1 cellular context compared by ENCODE assay signal in the genomic region with DNA sequence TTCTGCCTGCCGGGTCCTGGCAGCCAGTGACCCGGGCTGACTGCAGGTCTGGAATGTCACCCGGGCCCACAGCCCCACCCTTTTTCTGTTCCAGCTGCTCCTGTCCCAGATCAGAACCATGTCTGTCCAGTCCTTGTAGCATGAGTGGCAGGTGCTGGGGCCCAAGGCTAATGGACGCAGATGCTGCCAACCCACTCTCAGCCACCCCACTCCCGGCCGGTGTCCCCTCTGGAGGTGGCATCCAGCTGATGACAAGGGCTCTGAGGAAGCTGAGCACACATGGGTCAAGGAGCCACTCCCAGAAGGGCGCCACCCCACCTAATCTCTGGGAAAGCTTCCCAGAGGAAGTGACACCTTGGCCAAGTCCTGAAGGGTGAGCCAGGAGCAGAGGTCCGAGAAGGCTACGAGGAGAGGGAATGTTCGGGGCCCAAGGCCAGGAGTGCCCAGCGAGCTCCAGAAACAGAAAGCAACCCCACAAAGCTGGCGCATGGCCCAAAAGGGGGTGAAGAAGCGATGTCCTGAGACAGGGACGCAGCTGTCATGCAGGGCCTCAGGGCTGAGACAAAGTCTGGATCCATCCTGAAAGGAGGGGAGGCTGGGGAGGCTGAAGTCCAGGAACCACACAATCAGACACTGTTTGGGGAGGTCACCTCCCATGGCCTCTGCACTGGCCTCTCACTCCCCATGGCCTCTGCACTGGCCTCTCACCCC.
TF ChIP-seq lines count a peak whose summit lies in the region.

No MANE protein-coding gene starts in this region.

TF ChIP-seq in HepG2, 621 proteins besides CTCF, POLR2A, EP300 and RAD21 (continued from another document and continues in another):
- TF ChIP-seq, protein P1, sequence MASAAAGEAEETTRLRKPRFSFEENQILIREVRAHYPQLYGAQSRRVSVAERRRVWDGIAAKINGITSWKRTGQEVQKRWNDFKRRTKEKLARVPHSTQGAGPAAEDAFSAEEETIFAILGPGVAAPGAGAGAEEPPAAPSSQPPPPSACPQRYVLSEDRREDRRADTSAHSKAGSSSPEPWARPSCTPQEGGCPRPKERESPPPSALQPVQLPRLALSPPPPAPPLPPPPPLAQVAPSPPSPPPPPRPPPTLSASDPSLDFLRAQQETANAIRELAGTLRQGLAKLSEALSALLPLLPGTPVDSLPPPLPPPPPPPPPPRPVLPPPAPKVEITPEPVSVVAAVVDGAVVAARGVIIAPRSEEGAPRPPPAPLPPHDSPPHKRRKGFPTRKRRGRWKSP (CRISPR knock-in tag; IDR thresholded peaks at IDR 0.05): no peak
- TF ChIP-seq ZNF75D (CRISPR knock-in tag; IDR thresholded peaks at IDR 0.05; ENCODE audit: borderline replicate concordance) (no peak), ZBTB7A (CRISPR knock-in tag; IDR thresholded peaks at IDR 0.05) (no peak), GFI1 (CRISPR knock-in tag; IDR thresholded peaks at IDR 0.05; ENCODE audit: borderline replicate concordance) (no peak), ZNF446 (CRISPR knock-in tag; IDR thresholded peaks at IDR 0.05) (no peak), FOXK1 (CRISPR knock-in tag; IDR thresholded peaks at IDR 0.05; ENCODE audit: borderline replicate concordance, low read depth) (no peak), HMGA1 (CRISPR knock-in tag; conservative IDR thresholded peaks at IDR 0.05) (no peak), NKX3-1 (CRISPR knock-in tag; IDR thresholded peaks at IDR 0.05) (no peak), ZNF850 (CRISPR knock-in tag; conservative IDR thresholded peaks at IDR 0.05) (no peak), GTF2F1 (IDR thresholded peaks at IDR 0.05; ENCODE audit: low read length) (no peak), SOX6 (IDR thresholded peaks at IDR 0.05) (no peak), SOX6 (CRISPR knock-in tag; IDR thresholded peaks at IDR 0.05) (peak; percentile 67), ZNF562 (CRISPR knock-in tag; IDR thresholded peaks at IDR 0.05; ENCODE audit: borderline replicate concordance) (no peak), ZBTB20 (CRISPR knock-in tag; IDR thresholded peaks at IDR 0.05; ENCODE audit: borderline replicate concordance, low read depth) (no peak), GABPB1 (CRISPR knock-in tag; IDR thresholded peaks at IDR 0.05) (peak; percentile 17; the same call in 1 of the 2 replicates), ZNF235 (CRISPR knock-in tag; IDR thresholded peaks at IDR 0.05; ENCODE audit: borderline replicate concordance) (no peak), RARA (CRISPR knock-in tag; IDR thresholded peaks at IDR 0.05) (no peak), MTA1 (CRISPR knock-in tag; IDR thresholded peaks at IDR 0.05; ENCODE audit: borderline replicate concordance) (0 out of 2 replicates have a peak, but pooled peaks have one; percentile 42), ZNF816 (CRISPR knock-in tag; IDR thresholded peaks at IDR 0.05; ENCODE audit: borderline replicate concordance) (no peak), U2AF1 (optimal IDR thresholded peaks at IDR 0.05; ENCODE audit: low read depth, low read length) (no peak), IKZF1 (IDR thresholded peaks at IDR 0.05) (no peak), SMARCE1 (IDR thresholded peaks at IDR 0.05; ENCODE audit: borderline replicate concordance) (no peak), ZNF124 (CRISPR knock-in tag; IDR thresholded peaks at IDR 0.05) (no peak), NCOA1 (CRISPR knock-in tag; IDR thresholded peaks at IDR 0.05) (no peak), PCBP1 (IDR thresholded peaks at IDR 0.05; ENCODE audit: borderline replicate concordance, low read depth, low read length) (0 out of 2 replicates have a peak, but pooled peaks have one; percentile 37), ZMYM2 (CRISPR knock-in tag; IDR thresholded peaks at IDR 0.05) (peak; percentile 72; the same call in 1 of the 2 replicates), ATM (IDR thresholded peaks at IDR 0.05; ENCODE audit: borderline replicate concordance) (no peak), ZNF333 (CRISPR knock-in tag; IDR thresholded peaks at IDR 0.05; ENCODE audit: borderline replicate concordance) (no peak), SSRP1 (CRISPR knock-in tag; IDR thresholded peaks at IDR 0.05) (no peak), STAT5B (CRISPR knock-in tag; IDR thresholded peaks at IDR 0.05) (no peak)
- TF ChIP-seq, protein P2, sequence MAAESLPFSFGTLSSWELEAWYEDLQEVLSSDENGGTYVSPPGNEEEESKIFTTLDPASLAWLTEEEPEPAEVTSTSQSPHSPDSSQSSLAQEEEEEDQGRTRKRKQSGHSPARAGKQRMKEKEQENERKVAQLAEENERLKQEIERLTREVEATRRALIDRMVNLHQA (CRISPR knock-in tag; IDR thresholded peaks at IDR 0.05): no peak
- TF ChIP-seq, protein P3, sequence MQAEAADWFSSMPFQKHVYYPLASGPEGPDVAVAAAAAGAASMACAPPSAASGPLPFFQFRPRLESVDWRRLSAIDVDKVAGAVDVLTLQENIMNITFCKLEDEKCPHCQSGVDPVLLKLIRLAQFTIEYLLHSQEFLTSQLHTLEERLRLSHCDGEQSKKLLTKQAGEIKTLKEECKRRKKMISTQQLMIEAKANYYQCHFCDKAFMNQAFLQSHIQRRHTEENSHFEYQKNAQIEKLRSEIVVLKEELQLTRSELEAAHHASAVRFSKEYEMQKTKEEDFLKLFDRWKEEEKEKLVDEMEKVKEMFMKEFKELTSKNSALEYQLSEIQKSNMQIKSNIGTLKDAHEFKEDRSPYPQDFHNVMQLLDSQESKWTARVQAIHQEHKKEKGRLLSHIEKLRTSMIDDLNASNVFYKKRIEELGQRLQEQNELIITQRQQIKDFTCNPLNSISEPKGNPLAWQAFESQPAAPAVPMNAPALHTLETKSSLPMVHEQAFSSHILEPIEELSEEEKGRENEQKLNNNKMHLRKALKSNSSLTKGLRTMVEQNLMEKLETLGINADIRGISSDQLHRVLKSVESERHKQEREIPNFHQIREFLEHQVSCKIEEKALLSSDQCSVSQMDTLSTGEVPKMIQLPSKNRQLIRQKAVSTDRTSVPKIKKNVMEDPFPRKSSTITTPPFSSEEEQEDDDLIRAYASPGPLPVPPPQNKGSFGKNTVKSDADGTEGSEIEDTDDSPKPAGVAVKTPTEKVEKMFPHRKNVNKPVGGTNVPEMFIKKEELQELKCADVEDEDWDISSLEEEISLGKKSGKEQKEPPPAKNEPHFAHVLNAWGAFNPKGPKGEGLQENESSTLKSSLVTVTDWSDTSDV (CRISPR knock-in tag; IDR thresholded peaks at IDR 0.05): 0 out of 2 replicates have a peak, but pooled peaks have one; percentile 19
- TF ChIP-seq, protein P4, sequence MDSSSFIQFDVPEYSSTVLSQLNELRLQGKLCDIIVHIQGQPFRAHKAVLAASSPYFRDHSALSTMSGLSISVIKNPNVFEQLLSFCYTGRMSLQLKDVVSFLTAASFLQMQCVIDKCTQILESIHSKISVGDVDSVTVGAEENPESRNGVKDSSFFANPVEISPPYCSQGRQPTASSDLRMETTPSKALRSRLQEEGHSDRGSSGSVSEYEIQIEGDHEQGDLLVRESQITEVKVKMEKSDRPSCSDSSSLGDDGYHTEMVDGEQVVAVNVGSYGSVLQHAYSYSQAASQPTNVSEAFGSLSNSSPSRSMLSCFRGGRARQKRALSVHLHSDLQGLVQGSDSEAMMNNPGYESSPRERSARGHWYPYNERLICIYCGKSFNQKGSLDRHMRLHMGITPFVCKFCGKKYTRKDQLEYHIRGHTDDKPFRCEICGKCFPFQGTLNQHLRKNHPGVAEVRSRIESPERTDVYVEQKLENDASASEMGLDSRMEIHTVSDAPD (CRISPR knock-in tag; IDR thresholded peaks at IDR 0.05): no peak
- TF ChIP-seq, protein P5, sequence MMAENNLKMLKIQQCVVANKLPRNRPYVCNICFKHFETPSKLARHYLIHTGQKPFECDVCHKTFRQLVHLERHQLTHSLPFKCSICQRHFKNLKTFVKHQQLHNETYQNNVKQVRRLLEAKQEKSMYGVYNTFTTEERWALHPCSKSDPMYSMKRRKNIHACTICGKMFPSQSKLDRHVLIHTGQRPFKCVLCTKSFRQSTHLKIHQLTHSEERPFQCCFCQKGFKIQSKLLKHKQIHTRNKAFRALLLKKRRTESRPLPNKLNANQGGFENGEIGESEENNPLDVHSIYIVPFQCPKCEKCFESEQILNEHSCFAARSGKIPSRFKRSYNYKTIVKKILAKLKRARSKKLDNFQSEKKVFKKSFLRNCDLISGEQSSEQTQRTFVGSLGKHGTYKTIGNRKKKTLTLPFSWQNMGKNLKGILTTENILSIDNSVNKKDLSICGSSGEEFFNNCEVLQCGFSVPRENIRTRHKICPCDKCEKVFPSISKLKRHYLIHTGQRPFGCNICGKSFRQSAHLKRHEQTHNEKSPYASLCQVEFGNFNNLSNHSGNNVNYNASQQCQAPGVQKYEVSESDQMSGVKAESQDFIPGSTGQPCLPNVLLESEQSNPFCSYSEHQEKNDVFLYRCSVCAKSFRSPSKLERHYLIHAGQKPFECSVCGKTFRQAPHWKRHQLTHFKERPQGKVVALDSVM (CRISPR knock-in tag; IDR thresholded peaks at IDR 0.05): peak; percentile 100
- TF ChIP-seq, protein P6, sequence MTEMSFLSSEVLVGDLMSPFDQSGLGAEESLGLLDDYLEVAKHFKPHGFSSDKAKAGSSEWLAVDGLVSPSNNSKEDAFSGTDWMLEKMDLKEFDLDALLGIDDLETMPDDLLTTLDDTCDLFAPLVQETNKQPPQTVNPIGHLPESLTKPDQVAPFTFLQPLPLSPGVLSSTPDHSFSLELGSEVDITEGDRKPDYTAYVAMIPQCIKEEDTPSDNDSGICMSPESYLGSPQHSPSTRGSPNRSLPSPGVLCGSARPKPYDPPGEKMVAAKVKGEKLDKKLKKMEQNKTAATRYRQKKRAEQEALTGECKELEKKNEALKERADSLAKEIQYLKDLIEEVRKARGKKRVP (CRISPR knock-in tag; IDR thresholded peaks at IDR 0.05): no peak
- TF ChIP-seq, protein P7, sequence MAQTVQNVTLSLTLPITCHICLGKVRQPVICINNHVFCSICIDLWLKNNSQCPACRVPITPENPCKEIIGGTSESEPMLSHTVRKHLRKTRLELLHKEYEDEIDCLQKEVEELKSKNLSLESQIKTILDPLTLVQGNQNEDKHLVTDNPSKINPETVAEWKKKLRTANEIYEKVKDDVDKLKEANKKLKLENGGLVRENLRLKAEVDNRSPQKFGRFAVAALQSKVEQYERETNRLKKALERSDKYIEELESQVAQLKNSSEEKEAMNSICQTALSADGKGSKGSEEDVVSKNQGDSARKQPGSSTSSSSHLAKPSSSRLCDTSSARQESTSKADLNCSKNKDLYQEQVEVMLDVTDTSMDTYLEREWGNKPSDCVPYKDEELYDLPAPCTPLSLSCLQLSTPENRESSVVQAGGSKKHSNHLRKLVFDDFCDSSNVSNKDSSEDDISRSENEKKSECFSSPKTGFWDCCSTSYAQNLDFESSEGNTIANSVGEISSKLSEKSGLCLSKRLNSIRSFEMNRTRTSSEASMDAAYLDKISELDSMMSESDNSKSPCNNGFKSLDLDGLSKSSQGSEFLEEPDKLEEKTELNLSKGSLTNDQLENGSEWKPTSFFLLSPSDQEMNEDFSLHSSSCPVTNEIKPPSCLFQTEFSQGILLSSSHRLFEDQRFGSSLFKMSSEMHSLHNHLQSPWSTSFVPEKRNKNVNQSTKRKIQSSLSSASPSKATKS (CRISPR knock-in tag; IDR thresholded peaks at IDR 0.05): no peak
- TF ChIP-seq, protein P8, sequence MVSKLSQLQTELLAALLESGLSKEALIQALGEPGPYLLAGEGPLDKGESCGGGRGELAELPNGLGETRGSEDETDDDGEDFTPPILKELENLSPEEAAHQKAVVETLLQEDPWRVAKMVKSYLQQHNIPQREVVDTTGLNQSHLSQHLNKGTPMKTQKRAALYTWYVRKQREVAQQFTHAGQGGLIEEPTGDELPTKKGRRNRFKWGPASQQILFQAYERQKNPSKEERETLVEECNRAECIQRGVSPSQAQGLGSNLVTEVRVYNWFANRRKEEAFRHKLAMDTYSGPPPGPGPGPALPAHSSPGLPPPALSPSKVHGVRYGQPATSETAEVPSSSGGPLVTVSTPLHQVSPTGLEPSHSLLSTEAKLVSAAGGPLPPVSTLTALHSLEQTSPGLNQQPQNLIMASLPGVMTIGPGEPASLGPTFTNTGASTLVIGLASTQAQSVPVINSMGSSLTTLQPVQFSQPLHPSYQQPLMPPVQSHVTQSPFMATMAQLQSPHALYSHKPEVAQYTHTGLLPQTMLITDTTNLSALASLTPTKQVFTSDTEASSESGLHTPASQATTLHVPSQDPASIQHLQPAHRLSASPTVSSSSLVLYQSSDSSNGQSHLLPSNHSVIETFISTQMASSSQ (IDR thresholded peaks at IDR 0.05; ENCODE audit: low read depth): no peak
- TF ChIP-seq, protein P8 (CRISPR knock-in tag; IDR thresholded peaks at IDR 0.05; ENCODE audit: borderline replicate concordance): peak; percentile 79; the same call in 1 of the 2 replicates
- TF ChIP-seq, protein P9, sequence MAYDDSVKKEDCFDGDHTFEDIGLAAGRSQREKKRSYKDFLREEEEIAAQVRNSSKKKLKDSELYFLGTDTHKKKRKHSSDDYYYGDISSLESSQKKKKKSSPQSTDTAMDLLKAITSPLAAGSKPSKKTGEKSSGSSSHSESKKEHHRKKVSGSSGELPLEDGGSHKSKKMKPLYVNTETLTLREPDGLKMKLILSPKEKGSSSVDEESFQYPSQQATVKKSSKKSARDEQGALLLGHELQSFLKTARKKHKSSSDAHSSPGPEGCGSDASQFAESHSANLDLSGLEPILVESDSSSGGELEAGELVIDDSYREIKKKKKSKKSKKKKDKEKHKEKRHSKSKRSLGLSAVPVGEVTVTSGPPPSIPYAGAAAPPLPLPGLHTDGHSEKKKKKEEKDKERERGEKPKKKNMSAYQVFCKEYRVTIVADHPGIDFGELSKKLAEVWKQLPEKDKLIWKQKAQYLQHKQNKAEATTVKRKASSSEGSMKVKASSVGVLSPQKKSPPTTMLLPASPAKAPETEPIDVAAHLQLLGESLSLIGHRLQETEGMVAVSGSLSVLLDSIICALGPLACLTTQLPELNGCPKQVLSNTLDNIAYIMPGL (CRISPR knock-in tag; IDR thresholded peaks at IDR 0.05; ENCODE audit: borderline replicate concordance in 1 of 2, low read depth in 1 of 2): 0 out of 4 replicates have a peak, but pooled peaks of 1 of the 2 experiments have one; percentile 18
